In the genomic region with DNA sequence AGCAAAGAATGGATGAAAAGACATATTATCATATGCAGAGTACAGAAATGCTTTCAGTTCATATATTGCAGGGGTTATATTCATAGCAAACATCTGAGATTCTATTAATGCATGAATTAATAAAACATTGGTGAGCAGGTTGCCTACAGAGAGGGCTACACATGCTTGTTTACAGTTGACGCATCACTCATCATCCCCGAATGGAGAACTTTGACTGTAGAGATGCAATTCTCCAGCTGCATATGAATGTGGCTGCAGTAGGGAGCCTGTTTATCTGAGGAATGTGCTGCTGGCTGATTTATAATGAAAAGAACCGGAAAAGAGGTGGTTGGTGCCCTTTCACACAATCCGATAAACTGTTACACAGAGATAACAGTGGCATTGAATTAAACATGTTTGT, we compare ENCODE assay signal across 19 cellular contexts.
A peak's percentile ranks its signal among the peaks of the same experiment; 100 is the strongest.
DNase-seq lines count a peak whose midpoint lies in the region; ATAC-seq and TF ChIP-seq lines count a peak whose summit lies in the region.
"Had no signal": no experiment of that assay in that cellular context is flagged by ENCODE, and none has a peak within 500 bp of the region (broad histone marks: within the 10 kb centered on the region; RNA-seq: fewer than 3 reads in every experiment).

No MANE protein-coding gene starts in this region.

- no peak overlapping the region for H2BK5ac ChIP-seq in mesendoderm (ENCODE audit: low read length)

- TF ChIP-seq EP300 in SK-N-SH (IDR thresholded peaks at IDR 0.05; ENCODE audit: borderline replicate concordance in 1 of 2, low read depth in 1 of 2, low read length in 1 of 2), result no peak

- H3K27me3 ChIP-seq in SK-N-SH (ENCODE audit: insufficient read depth), result no peaks in the 10 kb centered on the region
- H3K27me3 ChIP-seq in dorsolateral prefrontal cortex, result no peaks in the 10 kb centered on the region
- H3K27me3 ChIP-seq in mesendoderm (ENCODE audit: insufficient read depth, low read length, poor library complexity), result no peaks in the 10 kb centered on the region
- H3K27me3 ChIP-seq: BLaER1 treated with 17β-estradiol and CSF1 and Interleukin-3, amounts not matched to agents 10 nM and 100 nM; Peyer's patch had no signal

- WGBS in SK-N-SH (ENCODE audit: low lambda C conversion rate), result 51% methylated on average over 4 of the region's 4 CpGs
- no CpG with 5 or more reads among the region's 4 CpGs for WGBS in mesendoderm (ENCODE audit: extremely low coverage, insufficient coverage, low lambda C conversion rate)

- no peaks in the 10 kb centered on the region for H3K79me1 ChIP-seq in mesendoderm (ENCODE audit: low read length)

- H2BK120ac ChIP-seq in mesendoderm (ENCODE audit: low read depth, low read length), result no peak overlapping the region

- no peaks in the 10 kb centered on the region for H3K9me2 ChIP-seq in SK-N-SH

- H3K9ac ChIP-seq in SK-N-SH (no peak overlapping the region), mesendoderm (ENCODE audit: low read length) (no peak overlapping the region)
- H3K9ac ChIP-seq: BLaER1 treated with 17β-estradiol and CSF1 and Interleukin-3, amounts not matched to agents 10 nM and 100 nM had no signal

- no peak for ATAC-seq in SK-N-SH treated with all-trans-retinoic acid at 6 μM for 48 hours
- ATAC-seq: HCT116 had no signal

- H3K79me2 ChIP-seq in SK-N-SH (ENCODE audit: insufficient read depth) (no peaks in the 10 kb centered on the region), mesendoderm (ENCODE audit: control insufficient read depth, insufficient read depth, low read length) (no peaks in the 10 kb centered on the region)

- TF ChIP-seq RAD21 in SK-N-SH (IDR thresholded peaks at IDR 0.05; ENCODE audit: low read length), result no peak

- TF ChIP-seq CTCF in SK-N-SH (IDR thresholded peaks at IDR 0.05) (no peak), dorsolateral prefrontal cortex (IDR thresholded peaks at IDR 0.05 in 54 of 56, conservative IDR thresholded peaks at IDR 0.05 in 2 of 56; ENCODE audit: low read depth in 1 of 56, partially characterized antibody in 56 of 56) (no peak)

- no peak overlapping the region for H3K4ac ChIP-seq in mesendoderm (ENCODE audit: low read depth, low read length)

- CTCF ChIA-PET in SK-N-SH (lab: Yijun Ruan, JAX), result no interaction called here

- no peaks in the 10 kb centered on the region for H3K9me3 ChIP-seq in SK-N-SH
- H3K9me3 ChIP-seq: BLaER1 treated with 17β-estradiol and CSF1 and Interleukin-3, amounts not matched to agents 10 nM and 100 nM; Peyer's patch had no signal

- H3K4me2 ChIP-seq in SK-N-SH (no peak overlapping the region), mesendoderm (ENCODE audit: low read length) (no peak overlapping the region)
- H3K4me2 ChIP-seq: BLaER1 treated with 17β-estradiol and CSF1 and Interleukin-3, amounts not matched to agents 10 nM and 100 nM had no signal

- DNase-seq in SK-N-SH (no peak), dorsolateral prefrontal cortex (no peak), mesendoderm (peak; percentile 71), GM19238 (ENCODE audit: insufficient read length, low spot score) (no peak), NCI-H1694 treated with DMSO at 0.1 percent for 48 hours (lab: John Stamatoyannopoulos, UW) (no peak), DMS114 treated with DMSO at 0.1 percent for 48 hours (lab: John Stamatoyannopoulos, UW; ENCODE audit: unreplicated experiment) (no peak), OCI-M2 (lab: John Stamatoyannopoulos, UW; ENCODE audit: unreplicated experiment) (no peak)
- DNase-seq: DMS153; EL; KG1; NCI-H1048; NCI-H1694; NCI-H69; NK-92 treated with Interleukin-12 subunit alpha and Interleukin-12 subunit beta, amount 100 ng/mL, for 24 hours; Peyer's patch had no signal

- no peaks in the 10 kb centered on the region; a peak in 1 of 4 replicates for H3K4me1 ChIP-seq in SK-N-SH (ENCODE audit: control insufficient read depth in 1 of 2, insufficient read depth in 2 of 2, low read depth in 1 of 2, low read length in 1 of 2)
- peaks cover 12% of the 10 kb centered on the region for H3K4me1 ChIP-seq in mesendoderm (ENCODE audit: control insufficient read depth, low read depth, low read length)
- H3K4me1 ChIP-seq: BLaER1 treated with 17β-estradiol and CSF1 and Interleukin-3, amounts not matched to agents 10 nM and 100 nM; Peyer's patch had no signal

- H2BK15ac ChIP-seq in mesendoderm (replicated peaks; ENCODE audit: low read depth), result no peak overlapping the region

- H3K56ac ChIP-seq in mesendoderm (ENCODE audit: low read length), result no peak overlapping the region

- POLR2A ChIA-PET in SK-N-SH (lab: Yijun Ruan, JAX), result no interaction called here

- H3K18ac ChIP-seq in mesendoderm (ENCODE audit: low read length), result no peak overlapping the region

- H3K36me3 ChIP-seq in SK-N-SH (replicated peaks in 1 of 2; ENCODE audit: control insufficient read depth in 1 of 2, insufficient read depth in 2 of 2, low read length in 1 of 2) (no peaks in the 10 kb centered on the region), mesendoderm (ENCODE audit: control insufficient read depth, insufficient read depth, low read length) (no peaks in the 10 kb centered on the region)
- H3K36me3 ChIP-seq: BLaER1 treated with 17β-estradiol and CSF1 and Interleukin-3, amounts not matched to agents 10 nM and 100 nM; Peyer's patch had no signal

- H3K27ac ChIP-seq in SK-N-SH (ENCODE audit: low read depth in 2 of 2, low read length in 1 of 2), result no peak overlapping the region
- H3K27ac ChIP-seq in dorsolateral prefrontal cortex, result peak overlapping the region in 54 of 59 donors; percentile 4 to 83 (median 60)
- no peak overlapping the region for H3K27ac ChIP-seq in mesendoderm (ENCODE audit: low read depth, low read length)
- H3K27ac ChIP-seq: 22Rv1; BLaER1 treated with 17β-estradiol and CSF1 and Interleukin-3, amounts not matched to agents 10 nM and 100 nM; Peyer's patch had no signal

- H3K23ac ChIP-seq in mesendoderm (ENCODE audit: low read length), result no peak overlapping the region

- no peak overlapping the region for H2AFZ ChIP-seq in SK-N-SH (ENCODE audit: low read depth)

- no peaks in the 10 kb centered on the region for H3F3A ChIP-seq in SK-N-SH (replicated peaks; ENCODE audit: insufficient read depth)

- intact Hi-C loops in dorsolateral prefrontal cortex (cut with DNase I), result no loop called here

- no peaks in the 10 kb centered on the region for H4K20me1 ChIP-seq in SK-N-SH (ENCODE audit: insufficient read depth)
- H4K20me1 ChIP-seq: BLaER1 treated with 17β-estradiol and CSF1 and Interleukin-3, amounts not matched to agents 10 nM and 100 nM had no signal

- H4K5ac ChIP-seq in mesendoderm (ENCODE audit: low read length), result no peak overlapping the region

- H2AK5ac ChIP-seq in mesendoderm (ENCODE audit: low read length), result no peak overlapping the region

- no peak overlapping the region for H4K8ac ChIP-seq in mesendoderm (ENCODE audit: low read depth, low read length)

- H3K4me3 ChIP-seq in SK-N-SH (ENCODE audit: low read depth in 2 of 2, low read length in 1 of 2), result no peak overlapping the region
- H3K4me3 ChIP-seq in dorsolateral prefrontal cortex, result peak overlapping the region in 50 of 59 donors; percentile 0 to 61 (median 32)
- H3K4me3 ChIP-seq in mesendoderm (ENCODE audit: low read length), result no peak overlapping the region
- H3K4me3 ChIP-seq: BLaER1 treated with 17β-estradiol and CSF1 and Interleukin-3, amounts not matched to agents 10 nM and 100 nM; Peyer's patch had no signal

TF ChIP-seq in SK-N-SH, 30 proteins besides CTCF, POLR2A, EP300 and RAD21:
- TF ChIP-seq RCOR1 (IDR thresholded peaks at IDR 0.05; ENCODE audit: low read length) (peak; percentile 39; the same call in 1 of the 2 replicates), NRF1 (IDR thresholded peaks at IDR 0.05; ENCODE audit: low read depth, low read length) (no peak)
- TF ChIP-seq, protein P1, sequence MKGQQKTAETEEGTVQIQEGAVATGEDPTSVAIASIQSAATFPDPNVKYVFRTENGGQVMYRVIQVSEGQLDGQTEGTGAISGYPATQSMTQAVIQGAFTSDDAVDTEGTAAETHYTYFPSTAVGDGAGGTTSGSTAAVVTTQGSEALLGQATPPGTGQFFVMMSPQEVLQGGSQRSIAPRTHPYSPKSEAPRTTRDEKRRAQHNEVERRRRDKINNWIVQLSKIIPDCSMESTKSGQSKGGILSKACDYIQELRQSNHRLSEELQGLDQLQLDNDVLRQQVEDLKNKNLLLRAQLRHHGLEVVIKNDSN (IDR thresholded peaks at IDR 0.05; ENCODE audit: borderline replicate concordance, low read depth), result no peak

TF ChIP-seq in SK-N-SH treated with all-trans-retinoic acid at 6 μM for 48 hours, 23 proteins besides CTCF, POLR2A, EP300 and RAD21:
- TF ChIP-seq ARNTL (CRISPR knock-in tag; IDR thresholded peaks at IDR 0.05; ENCODE audit: borderline replicate concordance, low read depth), result no peak
- no peak for TF ChIP-seq ZNF70 (CRISPR knock-in tag; IDR thresholded peaks at IDR 0.05)
- no peak for TF ChIP-seq ESRRG (CRISPR knock-in tag; IDR thresholded peaks at IDR 0.05)

Comparison
In these comparisons a context has a peak if more than half of its experiments do, and no peak if none do; other contexts are left out.
1. H3K27ac ChIP-seq: peak in dorsolateral prefrontal cortex (54 of 59); none in SK-N-SH (0 of 2) and mesendoderm (single experiment).
2. H3K4me3 ChIP-seq: peak in dorsolateral prefrontal cortex (50 of 59); none in SK-N-SH (0 of 2) and mesendoderm (single experiment).